In genomic region chr1:155140630-155140953, GRCh38 we compare ENCODE assay signal across 8 cellular contexts. TPM values are rescaled to one million over a fixed set of nuclear protein-coding genes. Genes with fewer than 3 reads are reported as not detected.
DNase-seq lines count a peak whose midpoint lies in the region; ATAC-seq and TF ChIP-seq lines count a peak whose summit lies in the region.

No MANE protein-coding gene starts in this region.

- H2AFZ ChIP-seq in DND-41 (ENCODE audit: low read depth, low read length) (peak overlapping the region; percentile 93), parathyroid adenoma (peak overlapping the region; percentile 83)

- H3K4me3 ChIP-seq in DND-41 (ENCODE audit: low read depth in 1 of 2, low read length in 2 of 2) (peak overlapping the region; percentile 88 to 93), Peyer's patch (peak overlapping the region; percentile 56 to 84 (median 60)), epithelial cell of proximal tubule (ENCODE audit: low read depth, low read length) (peak overlapping the region; percentile 91), parathyroid adenoma (ENCODE audit: low read depth, low read length) (peak overlapping the region; percentile 95)

- no peak for ATAC-seq in DND-41 (ENCODE audit: insufficient read depth, low read depth)
- no peak for ATAC-seq in GM19035 (IDR thresholded peaks at IDR 0.05; ENCODE audit: unreplicated experiment)

- TF ChIP-seq CTCF in DND-41 (IDR thresholded peaks at IDR 0.05; ENCODE audit: borderline replicate concordance, extremely low read depth, low read length, poor library complexity, severe bottlenecking) = no peak
- TF ChIP-seq CTCF in Peyer's patch (IDR thresholded peaks at IDR 0.05) = no peak
- no peak for TF ChIP-seq CTCF in epithelial cell of proximal tubule (conservative IDR thresholded peaks at IDR 0.05; ENCODE audit: low read depth, low read length)
- TF ChIP-seq CTCF in parathyroid adenoma (IDR thresholded peaks at IDR 0.05) = no peak

- peaks cover 42% of the 10 kb centered on the region for H3K4me1 ChIP-seq in DND-41 (ENCODE audit: insufficient read depth, low read length)
- H3K4me1 ChIP-seq in Peyer's patch = peaks cover 0 to 33% (median 7%) of the 10 kb centered on the region in 4 donors
- no peaks in the 10 kb centered on the region for H3K4me1 ChIP-seq in parathyroid adenoma

- H3K9ac ChIP-seq in DND-41 (ENCODE audit: low read depth, low read length) = peak overlapping the region; percentile 89
- H3K9ac ChIP-seq in parathyroid adenoma = no peak overlapping the region

- peaks cover 19% of the 10 kb centered on the region for H3K36me3 ChIP-seq in DND-41 (ENCODE audit: insufficient read depth, low read length)
- H3K36me3 ChIP-seq in Peyer's patch = peaks cover 0 to 4% (median 0%) of the 10 kb centered on the region in 3 donors
- H3K36me3 ChIP-seq in parathyroid adenoma (ENCODE audit: control insufficient read depth, insufficient read depth, low read length) = no peaks in the 10 kb centered on the region

- H3K79me2 ChIP-seq in DND-41 (ENCODE audit: insufficient read depth, low read length) = peaks cover 35% of the 10 kb centered on the region
- no peaks in the 10 kb centered on the region for H3K79me2 ChIP-seq in parathyroid adenoma

- H3K27me3 ChIP-seq in DND-41 (ENCODE audit: insufficient read depth, low read length, poor library complexity) = no peaks in the 10 kb centered on the region
- no peaks in the 10 kb centered on the region for H3K27me3 ChIP-seq in Peyer's patch
- H3K27me3 ChIP-seq in parathyroid adenoma (ENCODE audit: control insufficient read depth, insufficient read depth, low read length) = no peaks in the 10 kb centered on the region

- H3K9me3 ChIP-seq in DND-41 (ENCODE audit: insufficient read depth, low read length, severe bottlenecking) (no peaks in the 10 kb centered on the region), Peyer's patch (no peaks in the 10 kb centered on the region), parathyroid adenoma (ENCODE audit: control insufficient read depth, low read length) (no peaks in the 10 kb centered on the region)

- TF ChIP-seq POLR2A in Peyer's patch (IDR thresholded peaks at IDR 0.05) = no peak

- H4K20me1 ChIP-seq in DND-41 (ENCODE audit: insufficient read depth, low read length) = peaks cover 11% of the 10 kb centered on the region; the same call in 1 of the 2 replicates

- H3K27ac ChIP-seq in DND-41 (ENCODE audit: low read length) (peak overlapping the region; percentile 86), Peyer's patch (peak overlapping the region in 3 of 4 donors; percentile 80 to 93 (median 92)), parathyroid adenoma (peak overlapping the region; percentile 82)

- DNase-seq in DND-41 = no peak
- DNase-seq in Peyer's patch = no peak
- no peak for DNase-seq in epithelial cell of proximal tubule (ENCODE audit: low read depth)
- no peak for DNase-seq in NOMO-1 treated with DMSO at 0.1 percent for 48 hours (lab: John Stamatoyannopoulos, UW; ENCODE audit: unreplicated experiment)
- no peak for DNase-seq in NCI-H82 (lab: John Stamatoyannopoulos, UW)
- DNase-seq in NCI-H226 = no peak

- H3K4me2 ChIP-seq in DND-41 (ENCODE audit: insufficient read depth, low read length) (peak overlapping the region; percentile 88), parathyroid adenoma (ENCODE audit: low read length) (peak overlapping the region; percentile 92)

RNA-seq across cellular contexts. Expression of gene DPM3, which starts 0.3 kb away (rescaled TPM):
- 10 to 100 TPM; 33.5 to 89.2 (median 65.0) TPM for total RNA-seq in Peyer's patch
- total RNA-seq in epithelial cell of proximal tubule = 28.6 and 77.8 TPM in 2 replicates

RNA-seq across cellular contexts. Expression of gene SLC50A1, which starts 4.9 kb away (rescaled TPM):
- 10 to 100 TPM; 42.5 to 83.3 (median 46.7) TPM for total RNA-seq in Peyer's patch
- 32.7 and 37.7 TPM in 2 replicates for total RNA-seq in epithelial cell of proximal tubule

RNA-seq across cellular contexts. Expression of gene EFNA1, which starts 12.9 kb away (rescaled TPM):
- total RNA-seq in Peyer's patch = 100 to 1,000 TPM in 3 of 4 donors, 10 to 100 TPM in 1; 13.2 to 166 (median 145) TPM
- total RNA-seq in epithelial cell of proximal tubule = 26.3 and 45.3 TPM in 2 replicates

RNA-seq across cellular contexts. Expression of gene KRTCAP2, which starts 32.5 kb away (rescaled TPM):
- total RNA-seq in Peyer's patch = 100 to 1,000 TPM; 111 to 137 (median 117) TPM
- 170 and 193 TPM in 2 replicates for total RNA-seq in epithelial cell of proximal tubule

RNA-seq across cellular contexts. Expression of gene TRIM46, which starts 33.1 kb away (rescaled TPM):
- total RNA-seq in Peyer's patch (not detected), epithelial cell of proximal tubule (3.4 and 9.4 TPM in 2 replicates)
